Comparison of ENCODE assay signal across 1 cellular context in the genomic region with DNA sequence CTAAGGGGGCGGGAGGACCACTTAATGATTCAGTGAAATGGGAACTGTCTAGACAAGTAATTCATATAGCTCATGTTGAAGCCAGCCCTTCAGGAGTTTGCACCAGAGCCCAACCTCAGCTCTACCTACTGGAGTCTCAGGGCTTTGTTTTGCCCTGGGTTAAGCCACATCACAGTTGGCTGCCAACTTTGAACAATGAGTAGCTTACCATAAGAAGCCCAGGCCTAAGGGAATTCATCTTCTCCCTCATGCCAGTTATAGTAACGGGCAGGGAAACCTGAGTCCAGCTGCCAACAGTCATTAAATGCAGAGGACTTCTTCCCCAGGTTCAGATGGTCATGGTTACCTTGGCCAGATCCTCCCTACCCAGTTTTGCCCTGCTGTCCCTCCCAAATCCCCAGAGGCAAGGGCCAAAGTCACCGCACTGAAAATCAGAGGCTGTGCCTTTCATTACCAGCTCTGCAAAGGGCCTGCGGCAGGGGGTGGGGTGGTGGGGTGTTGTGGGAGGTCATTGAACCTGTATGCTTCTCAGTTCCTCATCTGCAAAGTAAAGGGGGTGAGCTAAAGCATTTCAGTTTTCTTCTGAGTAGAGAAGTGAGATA.
TF ChIP-seq lines count a peak whose summit lies in the region.

No MANE protein-coding gene starts in this region.

TF ChIP-seq in GM12878, 131 proteins besides CTCF, POLR2A, EP300 and RAD21 (continued from another document):
- TF ChIP-seq SPI1 (IDR thresholded peaks at IDR 0.05; ENCODE audit: borderline replicate concordance, insufficient read depth, low read depth, low read length), result peak; percentile 67; the same call in 1 of the 2 replicates
- TF ChIP-seq ZNF622 (IDR thresholded peaks at IDR 0.05), result no peak
- TF ChIP-seq, protein P1, sequence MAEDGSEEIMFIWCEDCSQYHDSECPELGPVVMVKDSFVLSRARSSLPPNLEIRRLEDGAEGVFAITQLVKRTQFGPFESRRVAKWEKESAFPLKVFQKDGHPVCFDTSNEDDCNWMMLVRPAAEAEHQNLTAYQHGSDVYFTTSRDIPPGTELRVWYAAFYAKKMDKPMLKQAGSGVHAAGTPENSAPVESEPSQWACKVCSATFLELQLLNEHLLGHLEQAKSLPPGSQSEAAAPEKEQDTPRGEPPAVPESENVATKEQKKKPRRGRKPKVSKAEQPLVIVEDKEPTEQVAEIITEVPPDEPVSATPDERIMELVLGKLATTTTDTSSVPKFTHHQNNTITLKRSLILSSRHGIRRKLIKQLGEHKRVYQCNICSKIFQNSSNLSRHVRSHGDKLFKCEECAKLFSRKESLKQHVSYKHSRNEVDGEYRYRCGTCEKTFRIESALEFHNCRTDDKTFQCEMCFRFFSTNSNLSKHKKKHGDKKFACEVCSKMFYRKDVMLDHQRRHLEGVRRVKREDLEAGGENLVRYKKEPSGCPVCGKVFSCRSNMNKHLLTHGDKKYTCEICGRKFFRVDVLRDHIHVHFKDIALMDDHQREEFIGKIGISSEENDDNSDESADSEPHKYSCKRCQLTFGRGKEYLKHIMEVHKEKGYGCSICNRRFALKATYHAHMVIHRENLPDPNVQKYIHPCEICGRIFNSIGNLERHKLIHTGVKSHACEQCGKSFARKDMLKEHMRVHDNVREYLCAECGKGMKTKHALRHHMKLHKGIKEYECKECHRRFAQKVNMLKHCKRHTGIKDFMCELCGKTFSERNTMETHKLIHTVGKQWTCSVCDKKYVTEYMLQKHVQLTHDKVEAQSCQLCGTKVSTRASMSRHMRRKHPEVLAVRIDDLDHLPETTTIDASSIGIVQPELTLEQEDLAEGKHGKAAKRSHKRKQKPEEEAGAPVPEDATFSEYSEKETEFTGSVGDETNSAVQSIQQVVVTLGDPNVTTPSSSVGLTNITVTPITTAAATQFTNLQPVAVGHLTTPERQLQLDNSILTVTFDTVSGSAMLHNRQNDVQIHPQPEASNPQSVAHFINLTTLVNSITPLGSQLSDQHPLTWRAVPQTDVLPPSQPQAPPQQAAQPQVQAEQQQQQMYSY (CRISPR knock-in tag; IDR thresholded peaks at IDR 0.05), result no peak
- TF ChIP-seq PAX5 (IDR thresholded peaks at IDR 0.05; ENCODE audit: borderline replicate concordance, low read depth, low read length), result 0 out of 2 replicates have a peak, but pooled peaks have one; percentile 11
